ENCODE assay signal across 22 cellular contexts in the genomic region with DNA sequence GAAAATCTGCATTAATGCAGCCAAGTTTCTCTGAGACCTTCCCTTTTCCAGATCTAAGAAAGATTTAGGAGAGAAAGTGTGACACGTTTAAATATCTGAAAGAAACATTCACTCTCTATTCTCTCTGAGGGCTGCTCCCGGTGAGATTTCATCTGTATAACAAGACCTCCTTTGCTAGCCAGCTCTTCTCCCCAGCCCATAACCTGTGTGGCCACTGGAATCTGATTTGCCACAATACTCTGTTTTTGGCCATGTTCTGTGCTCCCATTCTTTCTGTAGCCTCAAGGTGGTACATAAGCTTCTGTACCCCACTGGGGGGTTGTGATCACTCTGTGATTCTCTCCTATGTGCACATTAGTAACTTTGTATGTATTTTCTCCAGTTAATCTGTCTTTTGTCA.
A peak's percentile ranks its signal among the peaks of the same experiment; 100 is the strongest.
DNase-seq lines count a peak whose midpoint lies in the region; ATAC-seq and TF ChIP-seq lines count a peak whose summit lies in the region.
"Had no signal": no experiment of that assay in that cellular context is flagged by ENCODE, and none has a peak within 500 bp of the region (broad histone marks: within the 10 kb centered on the region; RNA-seq: fewer than 3 reads in every experiment).

No MANE protein-coding gene starts in this region.

- 70 to 74% (median 71%) methylated on average over 2 of the region's 2 CpGs for WGBS in stomach, 5 donors
- WGBS in hepatocyte (ENCODE audit: low lambda C conversion rate, missing lambda C conversion rate), result 35% methylated on average over 2 of the region's 2 CpGs

- H2AFZ ChIP-seq in hepatocyte, result no peak overlapping the region
- H2AFZ ChIP-seq: PC-9 had no signal

- no peak for TF ChIP-seq EP300 in stomach (IDR thresholded peaks at IDR 0.05)

- no peak overlapping the region for H3K4me3 Mint-ChIP-seq in activated naive CD4-positive, alpha-beta T cell treated with anti-CD3 and anti-CD28 coated beads for 36 hours
- H3K4me3 Mint-ChIP-seq: CD4-positive, alpha-beta T cell had no signal

- no peaks in the 10 kb centered on the region for H3K9me2 ChIP-seq in hepatocyte (replicated peaks; ENCODE audit: insufficient read depth)

- H3K79me2 ChIP-seq in hepatocyte, result no peaks in the 10 kb centered on the region

- H4K20me1 ChIP-seq in hepatocyte (ENCODE audit: insufficient read depth, poor library complexity, severe bottlenecking), result no peaks in the 10 kb centered on the region
- H4K20me1 ChIP-seq: BLaER1 treated with 17β-estradiol and CSF1 and Interleukin-3, amounts not matched to agents 10 nM and 100 nM had no signal

- H3K27ac Mint-ChIP-seq in activated naive CD4-positive, alpha-beta T cell treated with anti-CD3 and anti-CD28 coated beads for 36 hours, result no peak overlapping the region
- H3K27ac Mint-ChIP-seq: CD4-positive, alpha-beta T cell had no signal

- intact Hi-C loops in stomach (cut with DNase I; ENCODE audit: low total_unique reads), result no loop called here
- intact Hi-C loops in activated naive CD4-positive, alpha-beta T cell treated with anti-CD3 and anti-CD28 coated beads for 36 hours (cut with micrococcal nuclease), result no loop called here

- H3K27me3 Mint-ChIP-seq in activated naive CD4-positive, alpha-beta T cell treated with anti-CD3 and anti-CD28 coated beads for 36 hours (ENCODE audit: low read depth), result peaks cover 2% of the 10 kb centered on the region
- H3K27me3 Mint-ChIP-seq: CD4-positive, alpha-beta T cell had no signal

- no peak overlapping the region for H3K4me2 ChIP-seq in hepatocyte
- H3K4me2 ChIP-seq: A549; BLaER1 treated with 17β-estradiol and CSF1 and Interleukin-3, amounts not matched to agents 10 nM and 100 nM; PC-9 had no signal

- no peaks in the 10 kb centered on the region for H3K36me3 Mint-ChIP-seq in activated naive CD4-positive, alpha-beta T cell treated with anti-CD3 and anti-CD28 coated beads for 36 hours (ENCODE audit: low read depth)

- no peak for ATAC-seq in GM19455 (IDR thresholded peaks at IDR 0.05; ENCODE audit: unreplicated experiment)
- ATAC-seq: A549, Right ventricle myocardium inferior had no signal

- H3K27me3 ChIP-seq in HUES48 (ENCODE audit: control insufficient read depth, insufficient read depth, low read length) (no peaks in the 10 kb centered on the region), iPS-18a (ENCODE audit: control insufficient read depth, insufficient read depth, low read length) (no peaks in the 10 kb centered on the region), stomach (no peaks in the 10 kb centered on the region), hepatocyte (no peaks in the 10 kb centered on the region)
- H3K27me3 ChIP-seq: BLaER1 treated with 17β-estradiol and CSF1 and Interleukin-3, amounts not matched to agents 10 nM and 100 nM had no signal

- TF ChIP-seq POLR2A in stomach (IDR thresholded peaks at IDR 0.05), result no peak

- H3K4me3 ChIP-seq in HUES48 (ENCODE audit: low read depth, low read length) (no peak overlapping the region), iPS-18a (ENCODE audit: low read length) (no peak overlapping the region), stomach (no peak overlapping the region), hepatocyte (no peak overlapping the region)
- H3K4me3 ChIP-seq: A549; BLaER1 treated with 17β-estradiol and CSF1 and Interleukin-3, amounts not matched to agents 10 nM and 100 nM; PC-9 had no signal

- CTCF ChIA-PET in activated naive CD4-positive, alpha-beta T cell treated with anti-CD3 and anti-CD28 coated beads for 36 hours (lab: Charles Lee), result no interaction called here

- H3K27ac ChIP-seq in HUES48 (ENCODE audit: low read depth, low read length) (peak overlapping the region; percentile 97), iPS-18a (ENCODE audit: low read length) (peak overlapping the region; percentile 44), stomach (no peak overlapping the region), hepatocyte (no peak overlapping the region)
- H3K27ac ChIP-seq: A549; BLaER1 treated with 17β-estradiol and CSF1 and Interleukin-3, amounts not matched to agents 10 nM and 100 nM; HL-60; PC-9 had no signal

- peak; percentile 26 for DNase-seq in SK-N-DZ (ENCODE audit: low spot score)
- DNase-seq in stomach, result no peak
- no peak for DNase-seq in activated naive CD4-positive, alpha-beta T cell treated with anti-CD3 and anti-CD28 coated beads for 36 hours
- DNase-seq in hepatocyte (ENCODE audit: low spot score), result no peak
- DNase-seq: AML-193; CD4-positive, alpha-beta T cell; KBM-7; NCI-H1105 treated with DMSO at 0.1 percent for 48 hours; NCI-H146; NCI-H1930; NCI-H446 treated with DMSO at 0.1 percent for 48 hours; NCI-H526; NCI-H82; NK-92 treated with Interleukin-12 subunit alpha and Interleukin-12 subunit beta, amount 100 ng/mL, for 24 hours; PC-9 had no signal

- H3K9ac ChIP-seq in HUES48 (ENCODE audit: low read depth, low read length) (peak overlapping the region; percentile 53), iPS-18a (ENCODE audit: low read length) (peak overlapping the region; percentile 24)
- H3K9ac ChIP-seq: BLaER1 treated with 17β-estradiol and CSF1 and Interleukin-3, amounts not matched to agents 10 nM and 100 nM had no signal

- peaks cover 4% of the 10 kb centered on the region for H3K9me3 Mint-ChIP-seq in activated naive CD4-positive, alpha-beta T cell treated with anti-CD3 and anti-CD28 coated beads for 36 hours

- H3K9me3 ChIP-seq in HUES48 (ENCODE audit: control insufficient read depth, insufficient read depth, low read length), result peaks cover 3% of the 10 kb centered on the region; the same call in 1 of the 2 replicates
- H3K9me3 ChIP-seq in iPS-18a (ENCODE audit: control insufficient read depth, low read depth, low read length), result no peaks in the 10 kb centered on the region
- H3K9me3 ChIP-seq in stomach, result no peaks in the 10 kb centered on the region
- no peaks in the 10 kb centered on the region for H3K9me3 ChIP-seq in hepatocyte (ENCODE audit: low read depth)
- H3K9me3 ChIP-seq: A549 had no signal

- no peak for TF ChIP-seq CTCF in stomach (IDR thresholded peaks at IDR 0.05)
- TF ChIP-seq CTCF in hepatocyte (IDR thresholded peaks at IDR 0.05; ENCODE audit: poor library complexity), result no peak

- H3K4me1 ChIP-seq in HUES48 (ENCODE audit: control insufficient read depth, insufficient read depth, low read length), result peaks cover 44% of the 10 kb centered on the region
- peaks cover 41% of the 10 kb centered on the region for H3K4me1 ChIP-seq in iPS-18a (ENCODE audit: control insufficient read depth, low read depth, low read length)
- peaks cover 0 to 16% (median 7%) of the 10 kb centered on the region in 4 donors for H3K4me1 ChIP-seq in stomach
- H3K4me1 ChIP-seq in hepatocyte (ENCODE audit: insufficient read depth), result peaks cover 13% of the 10 kb centered on the region
- H3K4me1 ChIP-seq: A549; BLaER1 treated with 17β-estradiol and CSF1 and Interleukin-3, amounts not matched to agents 10 nM and 100 nM had no signal

- no peaks in the 10 kb centered on the region for H3K4me1 Mint-ChIP-seq in activated naive CD4-positive, alpha-beta T cell treated with anti-CD3 and anti-CD28 coated beads for 36 hours (ENCODE audit: low read depth)

- no peaks in the 10 kb centered on the region for H3K36me3 ChIP-seq in HUES48 (ENCODE audit: control insufficient read depth, insufficient read depth, low read length)
- no peaks in the 10 kb centered on the region for H3K36me3 ChIP-seq in iPS-18a (ENCODE audit: control insufficient read depth, low read depth, low read length)
- H3K36me3 ChIP-seq in stomach, result no peaks in the 10 kb centered on the region
- no peaks in the 10 kb centered on the region for H3K36me3 ChIP-seq in hepatocyte (replicated peaks; ENCODE audit: insufficient read depth, low read depth)
- H3K36me3 ChIP-seq: BLaER1 treated with 17β-estradiol and CSF1 and Interleukin-3, amounts not matched to agents 10 nM and 100 nM had no signal

Comparison
In these comparisons a context has a peak if more than half of its experiments do, and no peak if none do; other contexts are left out.
1. H3K27ac ChIP-seq: peak in HUES48 (single experiment) and iPS-18a (single experiment); none in stomach (0 of 5) and hepatocyte (single experiment).